In genomic region chr14:70941637-70942341, GRCh38 we compare ENCODE assay signal across 8 cellular contexts. TPM values are rescaled to one million over a fixed set of nuclear protein-coding genes. Genes with fewer than 3 reads are reported as not detected.
DNase-seq lines count a peak whose midpoint lies in the region; ATAC-seq lines count a peak whose summit lies in the region.
"Not testable (repeated sequence)": the region's sequence is repeated elsewhere in the genome, so short reads cannot be mapped to it uniquely, and the experiment has no call there.

No MANE protein-coding gene starts in this region.

- H3K4me1 Mint-ChIP-seq in natural killer cell treated with Interleukin-12 subunit alpha and Interleukin-12 subunit beta and Interleukin-15 and Interleukin-18, amount 100 ng/mL, for 72 hours (ENCODE audit: low read depth in 2 of 2), result peaks cover 56 to 75% of the 10 kb centered on the region in 2 donors

- peaks cover 25% of the 10 kb centered on the region for H3K36me3 ChIP-seq in KOPT-K1 (ENCODE audit: insufficient read depth, low read length)

- peaks cover 49% of the 10 kb centered on the region for H3K9me3 ChIP-seq in KOPT-K1 (ENCODE audit: insufficient read depth, low read length, poor library complexity, severe bottlenecking)

- intact Hi-C loops in Right ventricle myocardium inferior (cut with DNase I), result not testable (repeated sequence)

- peak overlapping the region; percentile 71 for H3K27ac ChIP-seq in KOPT-K1 (ENCODE audit: low read depth, low read length, poor library complexity, severe bottlenecking)

- H3K9me3 Mint-ChIP-seq in natural killer cell treated with Interleukin-12 subunit alpha and Interleukin-12 subunit beta and Interleukin-15 and Interleukin-18, amount 100 ng/mL, for 72 hours, result peaks cover 13% of the 10 kb centered on the region

- H3K4me3 Mint-ChIP-seq in natural killer cell treated with Interleukin-12 subunit alpha and Interleukin-12 subunit beta and Interleukin-15 and Interleukin-18, amount 100 ng/mL, for 72 hours, result peak overlapping the region; percentile 62

- DNase-seq in activated CD4-positive, alpha-beta T cell treated with anti-CD3 and anti-CD28 coated beads for 4 hours, result peak; percentile 52 to 64
- DNase-seq in activated T-cell treated with anti-CD3 and anti-CD28 coated beads for 4 hours (peak; percentile 23), Right ventricle myocardium inferior (ENCODE audit: missing footprints) (peak; percentile 64)
- DNase-seq in activated naive CD4-positive, alpha-beta T cell treated with Interleukin-2 at 50 U/mL for 16 hours, result peak; percentile 78
- not testable (repeated sequence) for DNase-seq in natural killer cell treated with Interleukin-12 subunit alpha and Interleukin-12 subunit beta and Interleukin-15 and Interleukin-18, amount 100 ng/mL, for 72 hours (ENCODE audit: low spot score)
- peak; percentile 22 to 44 (median 33) for DNase-seq in stimulated activated CD4-positive, alpha-beta T cell treated with anti-CD3 and anti-CD28 coated beads, TNF-alpha, amount 100 ng/mL, for 24 hours (ENCODE audit: low read depth in 3 of 3)
- peak; percentile 54 for DNase-seq in stimulated activated naive CD8-positive, alpha-beta T cell treated with anti-CD3 and anti-CD28 coated beads, Interleukin-15, Interleukin-2, amounts not matched to agents 100 U/mL and 50 U/mL, for 24 hours

- H3K27me3 Mint-ChIP-seq in natural killer cell treated with Interleukin-12 subunit alpha and Interleukin-12 subunit beta and Interleukin-15 and Interleukin-18, amount 100 ng/mL, for 72 hours, result not testable (repeated sequence)

- peaks cover 50% of the 10 kb centered on the region for H3K36me3 Mint-ChIP-seq in natural killer cell treated with Interleukin-12 subunit alpha and Interleukin-12 subunit beta and Interleukin-15 and Interleukin-18, amount 100 ng/mL, for 72 hours

- ATAC-seq in Right ventricle myocardium inferior; natural killer cell treated with Interleukin-12 subunit alpha and Interleukin-12 subunit beta and Interleukin-15 and Interleukin-18, amount 100 ng/mL, for 72 hours; stimulated activated naive CD8-positive, alpha-beta T cell treated with anti-CD3 and anti-CD28 coated beads, Interleukin-15, Interleukin-2, amounts not matched to agents 100 U/mL and 50 U/mL, for 24 hours: not testable (repeated sequence)

- H3K27ac Mint-ChIP-seq in natural killer cell treated with Interleukin-12 subunit alpha and Interleukin-12 subunit beta and Interleukin-15 and Interleukin-18, amount 100 ng/mL, for 72 hours, result peak overlapping the region; percentile 62 to 69

RNA-seq across cellular contexts. Expression of gene PCNX1, which starts 34.5 kb away (rescaled TPM):
- total RNA-seq in Right ventricle myocardium inferior, result 33.6 TPM
- total RNA-seq in natural killer cell treated with Interleukin-12 subunit alpha and Interleukin-12 subunit beta and Interleukin-15 and Interleukin-18, amount 100 ng/mL, for 72 hours, result 100 to 1,000 TPM in 1 of 2 donors, 10 to 100 TPM in 1; 81.7 to 156 TPM
